ENCODE assay signal across 2 cellular contexts in genomic region chr7:14851610-14852009, GRCh38.
TF ChIP-seq lines count a peak whose summit lies in the region.

No MANE protein-coding gene starts in this region.

TF ChIP-seq in SK-N-SH, 30 proteins besides CTCF, POLR2A, EP300 and RAD21 (continued from another document):
- no peak for TF ChIP-seq USF1 (IDR thresholded peaks at IDR 0.05; ENCODE audit: borderline replicate concordance, low read depth)
- no peak for TF ChIP-seq USF2 (IDR thresholded peaks at IDR 0.05; ENCODE audit: borderline replicate concordance, low read depth, low read length)
- no peak for TF ChIP-seq ELF1 (IDR thresholded peaks at IDR 0.05)
- no peak for TF ChIP-seq FOXM1 (IDR thresholded peaks at IDR 0.05; ENCODE audit: low read depth)
- TF ChIP-seq NFIC (IDR thresholded peaks at IDR 0.05; ENCODE audit: borderline replicate concordance): peak; percentile 48; the same call in 1 of the 2 replicates

TF ChIP-seq in SK-N-SH treated with all-trans-retinoic acid at 6 μM for 48 hours, 23 proteins besides CTCF, POLR2A, EP300 and RAD21 (continued from another document):
- TF ChIP-seq PATZ1 (CRISPR knock-in tag; IDR thresholded peaks at IDR 0.05; ENCODE audit: borderline replicate concordance) (no peak), ARNTL (CRISPR knock-in tag; IDR thresholded peaks at IDR 0.05; ENCODE audit: borderline replicate concordance, low read depth) (no peak), ZFP30 (CRISPR knock-in tag; IDR thresholded peaks at IDR 0.05) (no peak), OSR1 (CRISPR knock-in tag; IDR thresholded peaks at IDR 0.05) (no peak), ZNF565 (CRISPR knock-in tag; conservative IDR thresholded peaks at IDR 0.05; ENCODE audit: low read depth) (no peak), ISL1 (CRISPR knock-in tag; IDR thresholded peaks at IDR 0.05) (no peak), ZNF8 (CRISPR knock-in tag; IDR thresholded peaks at IDR 0.05) (no peak), POU6F1 (CRISPR knock-in tag; IDR thresholded peaks at IDR 0.05; ENCODE audit: borderline replicate concordance, low read depth) (no peak), CSDC2 (CRISPR knock-in tag; IDR thresholded peaks at IDR 0.05) (no peak), GLIS3 (CRISPR knock-in tag; IDR thresholded peaks at IDR 0.05) (no peak), CSRNP3 (CRISPR knock-in tag; IDR thresholded peaks at IDR 0.05) (no peak), BACH2 (CRISPR knock-in tag; IDR thresholded peaks at IDR 0.05; ENCODE audit: borderline replicate concordance) (no peak)
